ENCODE assay signal across 13 cellular contexts in genomic region chr16:53872248-53873221, GRCh38.
DNase-seq lines count a peak whose midpoint lies in the region; ATAC-seq, FAIRE-seq and TF ChIP-seq lines count a peak whose summit lies in the region.
"Had no signal": no experiment of that assay in that cellular context is flagged by ENCODE, and none has a peak within 500 bp of the region (broad histone marks: within the 10 kb centered on the region; RNA-seq: fewer than 3 reads in every experiment).

No MANE protein-coding gene starts in this region.

- POLR2A ChIA-PET in BJ (lab: Charles Lee) (no interaction called here), IMR-90 (lab: Charles Lee; ENCODE audit: unreplicated experiment) (no interaction called here)

- CTCF ChIA-PET in BJ (lab: Yijun Ruan, JAX) (interaction anchor here (0.9 kb wide), 1 partner anchor 12 kb away, joined by 3 read pairs; no protein-coding TSS in a partner anchor), IMR-90 (lab: Yijun Ruan, JAX) (no interaction called here)

- peaks cover 5 to 18% of the 10 kb centered on the region in 2 experiments for H3K79me1 ChIP-seq in IMR-90 (ENCODE audit: low read depth in 1 of 2, low read length in 2 of 2)

- H3K27me3 ChIP-seq in BJ (ENCODE audit: control insufficient read depth, insufficient read depth, low read length) (no peaks in the 10 kb centered on the region), IMR-90 (ENCODE audit: control insufficient read depth, insufficient read depth, low read length) (no peaks in the 10 kb centered on the region), astrocyte (ENCODE audit: insufficient read depth, low read length) (no peaks in the 10 kb centered on the region), esophagus muscularis mucosa (no peaks in the 10 kb centered on the region)
- H3K27me3 ChIP-seq: Peyer's patch had no signal

- H3K56ac ChIP-seq in IMR-90 (ENCODE audit: extremely low read depth, insufficient read depth, low read length): no peak overlapping the region

- no peaks in the 10 kb centered on the region for H3K79me2 ChIP-seq in astrocyte (ENCODE audit: insufficient read depth, low read length)

- peak; percentile 98 for FAIRE-seq in astrocyte (lab: Jason Lieb, UNC)

- peak; percentile 65 for ATAC-seq in IMR-90 (ENCODE audit: low read depth)
- no peak for ATAC-seq in left colon
- no peak for ATAC-seq in HG02571 (IDR thresholded peaks at IDR 0.05; ENCODE audit: unreplicated experiment)

- no peak overlapping the region for H2AK9ac ChIP-seq in IMR-90 (replicated peaks; ENCODE audit: low read depth, low read length, poor library complexity)

- peak overlapping the region; percentile 60; the same call in 1 of the 2 replicates for H3K4me2 ChIP-seq in IMR-90 (ENCODE audit: low read depth, low read length)
- peak overlapping the region; percentile 63 for H3K4me2 ChIP-seq in astrocyte (ENCODE audit: low read length)

- no peak overlapping the region for H3K9ac ChIP-seq in IMR-90 (ENCODE audit: low read depth, low read length)
- H3K9ac ChIP-seq in astrocyte (ENCODE audit: low read length): no peak overlapping the region

- H2BK20ac ChIP-seq in IMR-90 (ENCODE audit: low read depth, low read length): no peak overlapping the region

- H4K5ac ChIP-seq in IMR-90 (ENCODE audit: low read depth, low read length): no peak overlapping the region

- H4K20me1 ChIP-seq in IMR-90 (ENCODE audit: insufficient read depth, low read length) (no peaks in the 10 kb centered on the region), astrocyte (ENCODE audit: insufficient read depth, low read length) (no peaks in the 10 kb centered on the region)

- no peak overlapping the region for H3K14ac ChIP-seq in IMR-90 (replicated peaks; ENCODE audit: low read depth, low read length)

- no peaks in the 10 kb centered on the region for H3K4me1 ChIP-seq in IMR-90 (ENCODE audit: control insufficient read depth, insufficient read depth, low read length)
- peaks cover 17% of the 10 kb centered on the region for H3K4me1 ChIP-seq in astrocyte (ENCODE audit: insufficient read depth, low read length)
- H3K4me1 ChIP-seq in esophagus muscularis mucosa: peaks cover 0 to 5% (median 2%) of the 10 kb centered on the region in 4 donors
- H3K4me1 ChIP-seq: Peyer's patch had no signal

- H3K4ac ChIP-seq in IMR-90 (ENCODE audit: low read depth, low read length): no peak overlapping the region

- H3K27ac ChIP-seq in IMR-90 (ENCODE audit: insufficient read depth, low read length) (no peak overlapping the region), astrocyte (ENCODE audit: low read depth, low read length) (peak overlapping the region; percentile 34), esophagus muscularis mucosa (replicated peaks in 1 of 4) (no peak overlapping the region)
- H3K27ac ChIP-seq: Peyer's patch had no signal

- no CpG with 5 or more reads among the region's 1 CpG for WGBS in IMR-90 (ENCODE audit: extremely low coverage in 2 of 2, insufficient read length in 1 of 2), 2 experiments
- WGBS in esophagus muscularis mucosa: 72% methylated on average over 1 of the region's 1 CpG

- H3K36me3 ChIP-seq in BJ (ENCODE audit: control insufficient read depth, insufficient read depth, low read length) (peaks cover 3% of the 10 kb centered on the region), IMR-90 (ENCODE audit: control insufficient read depth, insufficient read depth, low read length) (0 out of 2 replicates have a peak, but pooled peaks cover 1% of the 10 kb centered on the region), astrocyte (ENCODE audit: insufficient read depth, low read length) (no peaks in the 10 kb centered on the region), esophagus muscularis mucosa (peaks cover 0 to 10% (median 3%) of the 10 kb centered on the region in 4 donors)
- H3K36me3 ChIP-seq: Peyer's patch had no signal

- H3K9me3 Mint-ChIP-seq in astrocyte (ENCODE audit: unreplicated experiment): peaks cover 2% of the 10 kb centered on the region

- no peak overlapping the region for H2BK15ac ChIP-seq in IMR-90 (ENCODE audit: low read depth, low read length)

- peak overlapping the region; percentile 53 for H3K27ac Mint-ChIP-seq in astrocyte (ENCODE audit: unreplicated experiment)
- H3K27ac Mint-ChIP-seq: activated B cell treated with CpG ODN at 0.5 μM for 24 hours had no signal

- H3K9me1 ChIP-seq in IMR-90 (ENCODE audit: insufficient read depth, low read length): no peaks in the 10 kb centered on the region; the same call in 1 of the 2 replicates

- H3K36me3 Mint-ChIP-seq in astrocyte (ENCODE audit: low read depth, unreplicated experiment): peaks cover 13% of the 10 kb centered on the region

- H3K27me3 Mint-ChIP-seq in astrocyte (ENCODE audit: low read depth, unreplicated experiment): no peaks in the 10 kb centered on the region
- H3K27me3 Mint-ChIP-seq: activated B cell treated with CpG ODN at 0.5 μM for 24 hours; central memory CD8-positive, alpha-beta T cell had no signal

- peaks cover 20% of the 10 kb centered on the region for H3K4me1 Mint-ChIP-seq in astrocyte (ENCODE audit: low read depth, unreplicated experiment)

- H2BK120ac ChIP-seq in IMR-90 (ENCODE audit: low read depth, low read length): no peak overlapping the region

- no peaks in the 10 kb centered on the region for H3K9me3 ChIP-seq in IMR-90 (ENCODE audit: control insufficient read depth, insufficient read depth, low read length)
- H3K9me3 ChIP-seq in astrocyte (ENCODE audit: insufficient read depth, low read depth, low read length): no peaks in the 10 kb centered on the region
- no peaks in the 10 kb centered on the region for H3K9me3 ChIP-seq in esophagus muscularis mucosa

- BruUV-seq in IMR-90 (replicated peaks; lab: Mats Ljungman, UMichigan): no TSS peak

- no peak overlapping the region for H3K23ac ChIP-seq in IMR-90 (ENCODE audit: low read depth, low read length)

- peak; percentile 39 for DNase-seq in BJ (ENCODE audit: low read depth)
- DNase-seq in IMR-90: peak; percentile 93
- DNase-seq in astrocyte (ENCODE audit: low read depth): peak; percentile 95
- DNase-seq in kidney tubule cell (ENCODE audit: low spot score): peak; percentile 63
- DNase-seq in left colon: no peak
- DNase-seq in NK-92 (lab: John Stamatoyannopoulos, UW; ENCODE audit: unreplicated experiment): no peak
- no peak for DNase-seq in esophagus muscularis mucosa (ENCODE audit: extremely low spot score)
- DNase-seq: activated B cell treated with CpG ODN at 0.5 μM for 24 hours, mesendoderm, NCI-H2029, Peyer's patch had no signal

- H2BK5ac ChIP-seq in IMR-90 (ENCODE audit: low read depth, low read length, poor library complexity, severe bottlenecking): peak overlapping the region; percentile 47

- dilution Hi-C loops in IMR-90 (cut with HindIII; ENCODE audit: low sequenced_read_pairs, unreplicated experiment): no loop called here

- no peak overlapping the region for H4K8ac ChIP-seq in IMR-90 (ENCODE audit: low read depth in 2 of 2, low read length in 2 of 2)

- in situ Hi-C loops in IMR-90 (cut with MboI; ENCODE audit: low sequenced_read_pairs): no loop called here

- intact Hi-C loops in IMR-90 (cut with micrococcal nuclease): no loop called here
- intact Hi-C loops in left colon (cut with DNase I, micrococcal nuclease): no loop called here
- intact Hi-C loops in esophagus muscularis mucosa (cut with DNase I): no loop called here

- no peak overlapping the region for H4K91ac ChIP-seq in IMR-90 (ENCODE audit: insufficient read depth, low read depth, low read length)

- TF ChIP-seq EP300 in esophagus muscularis mucosa (IDR thresholded peaks at IDR 0.05): no peak

- H3K4me3 ChIP-seq in BJ (ENCODE audit: low read depth, low read length) (no peak overlapping the region), IMR-90 (ENCODE audit: insufficient read depth, low read depth, low read length) (no peak overlapping the region), astrocyte (ENCODE audit: insufficient read depth, low read depth, low read length) (no peak overlapping the region), esophagus muscularis mucosa (no peak overlapping the region)
- H3K4me3 ChIP-seq: Peyer's patch had no signal

- H2AFZ ChIP-seq in IMR-90 (replicated peaks; ENCODE audit: low read length, poor library complexity): no peak overlapping the region
- no peak overlapping the region for H2AFZ ChIP-seq in astrocyte (ENCODE audit: low read depth, low read length)

- no peak overlapping the region for H3K4me3 Mint-ChIP-seq in astrocyte (ENCODE audit: unreplicated experiment)
- H3K4me3 Mint-ChIP-seq: activated B cell treated with CpG ODN at 0.5 μM for 24 hours; central memory CD8-positive, alpha-beta T cell had no signal

- TF ChIP-seq RAD21 in IMR-90 (IDR thresholded peaks at IDR 0.05; ENCODE audit: low read length): no peak

- TF ChIP-seq CTCF in BJ (IDR thresholded peaks at IDR 0.05; ENCODE audit: insufficient read depth, low read depth, low read length) (no peak), IMR-90 (conservative IDR thresholded peaks at IDR 0.05; ENCODE audit: low read depth, low read length) (no peak), astrocyte (IDR thresholded peaks at IDR 0.05; ENCODE audit: insufficient read depth, low read depth, low read length) (no peak), esophagus muscularis mucosa (IDR thresholded peaks at IDR 0.05) (no peak)

- TF ChIP-seq POLR2A in IMR-90 (IDR thresholded peaks at IDR 0.05; ENCODE audit: low read depth, low read length) (no peak), esophagus muscularis mucosa (IDR thresholded peaks at IDR 0.05; ENCODE audit: low read depth) (no peak)

- H2AK5ac ChIP-seq in IMR-90 (ENCODE audit: low read depth, low read length): no peak overlapping the region

- H3K18ac ChIP-seq in IMR-90 (ENCODE audit: low read depth, low read length): no peak overlapping the region

TF ChIP-seq in IMR-90, 13 proteins besides CTCF, POLR2A, EP300 and RAD21 (continues in another document):
- TF ChIP-seq CEBPB (IDR thresholded peaks at IDR 0.05; ENCODE audit: low read depth, low read length) (peak; percentile 26; the same call in 1 of the 2 replicates), FOS (IDR thresholded peaks at IDR 0.05; ENCODE audit: low read depth, low read length) (peak; percentile 50), MAZ (IDR thresholded peaks at IDR 0.05; ENCODE audit: borderline replicate concordance, low read depth, low read length) (no peak), BHLHE40 (IDR thresholded peaks at IDR 0.05; ENCODE audit: low read depth, low read length) (no peak), MAFK (IDR thresholded peaks at IDR 0.05; ENCODE audit: low read depth, low read length) (peak; percentile 80), MXI1 (IDR thresholded peaks at IDR 0.05; ENCODE audit: borderline replicate concordance, low read depth, low read length) (no peak), NFE2L2 (IDR thresholded peaks at IDR 0.05; ENCODE audit: low read depth, low read length) (no peak), RFX5 (IDR thresholded peaks at IDR 0.05; ENCODE audit: low read depth, low read length) (no peak)
- TF ChIP-seq, protein P1, sequence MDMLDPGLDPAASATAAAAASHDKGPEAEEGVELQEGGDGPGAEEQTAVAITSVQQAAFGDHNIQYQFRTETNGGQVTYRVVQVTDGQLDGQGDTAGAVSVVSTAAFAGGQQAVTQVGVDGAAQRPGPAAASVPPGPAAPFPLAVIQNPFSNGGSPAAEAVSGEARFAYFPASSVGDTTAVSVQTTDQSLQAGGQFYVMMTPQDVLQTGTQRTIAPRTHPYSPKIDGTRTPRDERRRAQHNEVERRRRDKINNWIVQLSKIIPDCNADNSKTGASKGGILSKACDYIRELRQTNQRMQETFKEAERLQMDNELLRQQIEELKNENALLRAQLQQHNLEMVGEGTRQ (IDR thresholded peaks at IDR 0.05; ENCODE audit: low read depth, low read length): no peak

Comparison
In these comparisons a context has a peak if more than half of its experiments do, and no peak if none do; other contexts are left out.
1. DNase-seq: peak in BJ (single experiment), IMR-90 (single experiment), astrocyte (single experiment) and kidney tubule cell (single experiment); none in left colon (0 of 2), NK-92 (single experiment) and esophagus muscularis mucosa (single experiment).